12 cellular contexts compared by ENCODE assay signal in genomic region chr10:8051851-8052257, GRCh38. TPM values are rescaled to one million over a fixed set of nuclear protein-coding genes. Genes with fewer than 3 reads are reported as not detected.
A peak's percentile ranks its signal among the peaks of the same experiment; 100 is the strongest.
DNase-seq lines count a peak whose midpoint lies in the region; TF ChIP-seq lines count a peak whose summit lies in the region.
"Had no signal": no experiment of that assay in that cellular context is flagged by ENCODE, and none has a peak within 500 bp of the region (broad histone marks: within the 10 kb centered on the region; RNA-seq: fewer than 3 reads in every experiment).

No MANE protein-coding gene starts in this region.

- peak overlapping the region; percentile 67 for H2AK5ac ChIP-seq in trophoblast cell (ENCODE audit: low read length)

- H2AFZ ChIP-seq in SK-N-SH (ENCODE audit: low read depth) (0 out of 2 replicates have a peak overlapping the region, but pooled peaks have one; percentile 81), trophoblast cell (ENCODE audit: insufficient read depth, low read length, poor library complexity) (peak overlapping the region; percentile 66), Karpas-422 (ENCODE audit: low read length) (no peak overlapping the region)

- H3K9me3 Mint-ChIP-seq in endothelial cell (ENCODE audit: unreplicated experiment) = no peaks in the 10 kb centered on the region

- H3K4me2 ChIP-seq in SK-N-SH (peak overlapping the region; percentile 98), trophoblast cell (ENCODE audit: low read length) (peak overlapping the region; percentile 91), Karpas-422 (ENCODE audit: low read depth, low read length, poor library complexity, severe bottlenecking) (no peak overlapping the region)

- H3K18ac ChIP-seq in trophoblast cell (ENCODE audit: low read length) = peak overlapping the region; percentile 96

- TF ChIP-seq CTCF in SK-N-SH (IDR thresholded peaks at IDR 0.05) (no peak), endothelial cell (IDR thresholded peaks at IDR 0.05; ENCODE audit: unreplicated experiment) (no peak)

- no peak overlapping the region for H3K23ac ChIP-seq in trophoblast cell (ENCODE audit: low read length)

- H3K36me3 ChIP-seq in SK-N-SH (replicated peaks in 1 of 2; ENCODE audit: control insufficient read depth in 1 of 2, insufficient read depth in 2 of 2, low read length in 1 of 2) (peaks cover 9 to 13% of the 10 kb centered on the region in 2 experiments), trophoblast cell (ENCODE audit: control insufficient read depth in 1 of 2, insufficient read depth in 2 of 2, low read length in 2 of 2) (peaks cover 5 to 9% of the 10 kb centered on the region in 2 experiments), Karpas-422 (ENCODE audit: insufficient read depth, low read length) (no peaks in the 10 kb centered on the region)

- H4K20me1 ChIP-seq in SK-N-SH (ENCODE audit: insufficient read depth) = peaks cover 21% of the 10 kb centered on the region
- H4K20me1 ChIP-seq in Karpas-422 (ENCODE audit: insufficient read depth, low read depth, low read length) = no peaks in the 10 kb centered on the region

- peaks cover 11% of the 10 kb centered on the region for H3F3A ChIP-seq in SK-N-SH (replicated peaks; ENCODE audit: insufficient read depth)

- no peak overlapping the region for H3K27ac Mint-ChIP-seq in endothelial cell (ENCODE audit: unreplicated experiment)

- H3K27me3 ChIP-seq in SK-N-SH (ENCODE audit: insufficient read depth) = no peaks in the 10 kb centered on the region
- peaks cover 17% of the 10 kb centered on the region for H3K27me3 ChIP-seq in trophoblast cell (ENCODE audit: insufficient read depth, low read length)
- no peaks in the 10 kb centered on the region for H3K27me3 ChIP-seq in Karpas-422 (ENCODE audit: low read length)

- peaks cover 33% of the 10 kb centered on the region for H3K27me3 Mint-ChIP-seq in endothelial cell (ENCODE audit: unreplicated experiment)

- H2BK12ac ChIP-seq in trophoblast cell (ENCODE audit: low read length) = peak overlapping the region; percentile 85

- H3K4me3 Mint-ChIP-seq in endothelial cell (ENCODE audit: unreplicated experiment) = peak overlapping the region; percentile 87

- POLR2A ChIA-PET in SK-N-SH (lab: Yijun Ruan, JAX) = interaction anchor here (1.4 to 3.9 kb wide), 2 partner anchors 8 to 1187 kb away, joined by 4 to 33 read pairs; no protein-coding TSS in a partner anchor

- H4K8ac ChIP-seq in trophoblast cell (ENCODE audit: low read depth, low read length) = peak overlapping the region; percentile 98

- H3K4me1 ChIP-seq in SK-N-SH (ENCODE audit: control insufficient read depth in 1 of 2, insufficient read depth in 2 of 2, low read depth in 1 of 2, low read length in 1 of 2) = peaks cover 8 to 18% of the 10 kb centered on the region in 2 experiments; a peak in 2 of 4 replicates
- H3K4me1 ChIP-seq in trophoblast cell (ENCODE audit: control insufficient read depth in 1 of 2, insufficient read depth in 2 of 2, low read length in 2 of 2) = peaks cover 13 to 17% of the 10 kb centered on the region in 2 experiments
- H3K4me1 ChIP-seq in Karpas-422 (ENCODE audit: low read length) = no peaks in the 10 kb centered on the region

- peak overlapping the region; percentile 89 for H2BK120ac ChIP-seq in trophoblast cell (ENCODE audit: insufficient read depth, low read length, poor library complexity)

- peaks cover 40% of the 10 kb centered on the region for H3K4me1 Mint-ChIP-seq in endothelial cell (ENCODE audit: unreplicated experiment)

- WGBS in SK-N-SH (ENCODE audit: low lambda C conversion rate) = 22% methylated on average over 23 of the region's 29 CpGs
- WGBS in trophoblast cell (ENCODE audit: extremely low coverage, insufficient coverage, insufficient read length) = no CpG with 5 or more reads among the region's 29 CpGs

- peak; percentile 29 for DNase-seq in NCI-H748 (lab: John Stamatoyannopoulos, UW; ENCODE audit: unreplicated experiment)
- DNase-seq in NCI-H748 treated with DMSO at 0.1 percent for 48 hours (lab: John Stamatoyannopoulos, UW) = no peak
- peak; percentile 82 for DNase-seq in SK-N-SH
- no peak for DNase-seq in endothelial cell (ENCODE audit: low spot score)
- DNase-seq in trophoblast cell = peak; percentile 65 to 68
- DNase-seq in Karpas-422 = no peak
- no peak for DNase-seq in NK-92 (lab: John Stamatoyannopoulos, UW; ENCODE audit: unreplicated experiment)
- no peak for DNase-seq in SW 1271 (lab: John Stamatoyannopoulos, UW)
- DNase-seq: DMS79 treated with DMSO at 0.1 percent for 48 hours, hippocampal formation, NCI-H526 treated with DMSO at 0.1 percent for 48 hours had no signal

- H3K27ac ChIP-seq in SK-N-SH (ENCODE audit: low read depth in 2 of 2, low read length in 1 of 2) (peak overlapping the region; percentile 96 to 98), trophoblast cell (ENCODE audit: low read depth, low read length) (peak overlapping the region; percentile 96), Karpas-422 (ENCODE audit: low read length) (no peak overlapping the region)
- H3K27ac ChIP-seq: dorsolateral prefrontal cortex had no signal

- H3K14ac ChIP-seq in trophoblast cell (ENCODE audit: low read length) = peak overlapping the region; percentile 84

- CTCF ChIA-PET in SK-N-SH (lab: Yijun Ruan, JAX) = interaction anchor here (0.8 to 4.5 kb wide), 7 partner anchors 8 to 1244 kb away, joined by 3 to 15 read pairs (median 4); no protein-coding TSS in a partner anchor

- H3K9me3 ChIP-seq in SK-N-SH (no peaks in the 10 kb centered on the region), trophoblast cell (ENCODE audit: insufficient read depth, low read depth, low read length) (no peaks in the 10 kb centered on the region), Karpas-422 (ENCODE audit: low read length) (no peaks in the 10 kb centered on the region; the same call in 1 of the 2 replicates)

- H3K36me3 Mint-ChIP-seq in endothelial cell (ENCODE audit: low read depth, unreplicated experiment) = peaks cover 7% of the 10 kb centered on the region

- H4K91ac ChIP-seq in trophoblast cell (ENCODE audit: low read depth, low read length) = peak overlapping the region; percentile 99

- H3K9me2 ChIP-seq in SK-N-SH = no peaks in the 10 kb centered on the region
- no peaks in the 10 kb centered on the region for H3K9me2 ChIP-seq in Karpas-422 (replicated peaks; ENCODE audit: insufficient read depth, low read length)

- H3K4ac ChIP-seq in trophoblast cell (ENCODE audit: low read depth, low read length) = peak overlapping the region; percentile 99

- H3K4me3 ChIP-seq in SK-N-SH (ENCODE audit: low read depth in 2 of 2, low read length in 1 of 2) (peak overlapping the region; percentile 86 to 92), trophoblast cell (ENCODE audit: low read depth, low read length) (peak overlapping the region; percentile 84), Karpas-422 (ENCODE audit: low read length) (no peak overlapping the region)

- H2BK5ac ChIP-seq in trophoblast cell (ENCODE audit: low read depth, low read length, poor library complexity) = peak overlapping the region; percentile 99

- H3K9ac ChIP-seq in SK-N-SH (peak overlapping the region; percentile 96), trophoblast cell (ENCODE audit: low read length) (peak overlapping the region; percentile 89), Karpas-422 (ENCODE audit: low read length) (no peak overlapping the region)

- H4K12ac ChIP-seq in trophoblast cell (ENCODE audit: low read depth, low read length) = peak overlapping the region; percentile 76

- peaks cover 91% of the 10 kb centered on the region for H3K79me2 ChIP-seq in SK-N-SH (ENCODE audit: insufficient read depth)
- peaks cover 57% of the 10 kb centered on the region for H3K79me2 ChIP-seq in trophoblast cell (ENCODE audit: control insufficient read depth, insufficient read depth, low read length, poor library complexity)
- no peaks in the 10 kb centered on the region for H3K79me2 ChIP-seq in Karpas-422 (ENCODE audit: low read length)

- TF ChIP-seq RAD21 in SK-N-SH (IDR thresholded peaks at IDR 0.05; ENCODE audit: low read length) = peak; percentile 25; the same call in 1 of the 2 replicates

- peak; percentile 26 to 72; a peak in 2 of 4 replicates for TF ChIP-seq EP300 in SK-N-SH (IDR thresholded peaks at IDR 0.05; ENCODE audit: borderline replicate concordance in 1 of 2, low read depth in 1 of 2, low read length in 1 of 2)

- peaks cover 71% of the 10 kb centered on the region for H3K79me1 ChIP-seq in trophoblast cell (ENCODE audit: low read length)

TF ChIP-seq in SK-N-SH, 30 proteins besides CTCF, POLR2A, EP300 and RAD21 (continues in another document):
- TF ChIP-seq TAF1 (IDR thresholded peaks at IDR 0.05; ENCODE audit: borderline replicate concordance, low read depth, low read length) (0 out of 2 replicates have a peak, but pooled peaks have one; percentile 30), MXI1 (IDR thresholded peaks at IDR 0.05; ENCODE audit: low read depth, low read length) (peak; percentile 72), NRF1 (IDR thresholded peaks at IDR 0.05; ENCODE audit: low read depth, low read length) (peak; percentile 11; the same call in 1 of the 2 replicates), TCF12 (IDR thresholded peaks at IDR 0.05) (no peak), RFX5 (IDR thresholded peaks at IDR 0.05; ENCODE audit: low read length) (0 out of 2 replicates have a peak, but pooled peaks have one; percentile 31), CHD2 (IDR thresholded peaks at IDR 0.05; ENCODE audit: low read length, partially characterized antibody) (peak; percentile 18), SMC3 (IDR thresholded peaks at IDR 0.05; ENCODE audit: low read depth, low read length) (no peak), MAX (IDR thresholded peaks at IDR 0.05; ENCODE audit: low read depth) (peak; percentile 46), POLR2AphosphoS5 (IDR thresholded peaks at IDR 0.05; ENCODE audit: low read depth, low read length) (peak; percentile 68)
- TF ChIP-seq, protein P1, sequence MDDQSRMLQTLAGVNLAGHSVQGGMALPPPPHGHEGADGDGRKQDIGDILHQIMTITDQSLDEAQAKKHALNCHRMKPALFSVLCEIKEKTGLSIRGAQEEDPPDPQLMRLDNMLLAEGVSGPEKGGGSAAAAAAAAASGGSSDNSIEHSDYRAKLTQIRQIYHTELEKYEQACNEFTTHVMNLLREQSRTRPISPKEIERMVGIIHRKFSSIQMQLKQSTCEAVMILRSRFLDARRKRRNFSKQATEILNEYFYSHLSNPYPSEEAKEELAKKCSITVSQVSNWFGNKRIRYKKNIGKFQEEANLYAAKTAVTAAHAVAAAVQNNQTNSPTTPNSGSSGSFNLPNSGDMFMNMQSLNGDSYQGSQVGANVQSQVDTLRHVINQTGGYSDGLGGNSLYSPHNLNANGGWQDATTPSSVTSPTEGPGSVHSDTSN (IDR thresholded peaks at IDR 0.05) = peak; percentile 29

RNA-seq across cellular contexts. Expression of gene GATA3, which starts 2.6 kb away (rescaled TPM):
- polyA plus RNA-seq in SK-N-SH (2012; rRNA removed) = 5.1 and 14.3 TPM in 2 replicates
- 13.1 and 16.2 TPM in 2 replicates for polyA plus RNA-seq in SK-N-SH (2012; cell fraction: cytosol; rRNA removed)
- polyA plus RNA-seq in SK-N-SH (2012; cell fraction: nucleus; rRNA removed) = 24.8 and 29.4 TPM in 2 replicates
- 70.9 TPM for total RNA-seq in endothelial cell (ENCODE audit: unreplicated experiment)
- 366 and 392 TPM in 2 replicates for polyA plus RNA-seq in trophoblast cell (2013)
- not detected in 2 replicates for total RNA-seq in Karpas-422 (2014; rRNA removed; shearing (Covaris generic); ENCODE audit: low replicate concordance)

Comparison
In these comparisons a context has a peak if more than half of its experiments do, and no peak if none do; other contexts are left out.
1. DNase-seq: peak in NCI-H748 (single experiment), SK-N-SH (single experiment) and trophoblast cell (2 of 2); none in NCI-H748 treated with DMSO at 0.1 percent for 48 hours (single experiment), endothelial cell (single experiment), Karpas-422 (single experiment), NK-92 (single experiment) and SW 1271 (0 of 2).
2. RNA of gene GATA3, which starts 2.6 kb away (total RNA-seq): 70.9 TPM in endothelial cell (single experiment); not detected in Karpas-422; every median in the first group is over 10 times any median in the second.